In genomic region chr4:78058591-78059523, GRCh38 we compare ENCODE assay signal across 8 cellular contexts. TPM values are rescaled to one million over a fixed set of nuclear protein-coding genes. Genes with fewer than 3 reads are reported as not detected.
DNase-seq lines count a peak whose midpoint lies in the region; ATAC-seq, FAIRE-seq and TF ChIP-seq lines count a peak whose summit lies in the region.

No MANE protein-coding gene starts in this region.

- TF ChIP-seq CTCF in A549 (IDR thresholded peaks at IDR 0.05) (no peak), GM10266 (IDR thresholded peaks at IDR 0.05; ENCODE audit: control insufficient read depth, insufficient read depth, low read depth, missing control alignments) (no peak), OCI-LY1 (IDR thresholded peaks at IDR 0.05; ENCODE audit: low read length) (no peak), cardiac fibroblast (IDR thresholded peaks at IDR 0.05; ENCODE audit: low read depth, low read length) (no peak), keratinocyte (optimal IDR thresholded peaks at IDR 0.05 in 1 of 3, IDR thresholded peaks at IDR 0.05 in 1 of 3, conservative IDR thresholded peaks at IDR 0.05 in 1 of 3; ENCODE audit: extremely low read depth in 1 of 3, insufficient read depth in 2 of 3, low read length in 3 of 3) (no peak), spleen (IDR thresholded peaks at IDR 0.05 in 8 of 11, conservative IDR thresholded peaks at IDR 0.05 in 3 of 11) (no peak)

- no peaks in the 10 kb centered on the region for H3K9me1 ChIP-seq in keratinocyte (ENCODE audit: control insufficient read depth, extremely low read depth, insufficient read depth, low read length)

- H3K4me2 ChIP-seq in A549 (peak overlapping the region; percentile 96), OCI-LY1 (ENCODE audit: low read length) (peak overlapping the region; percentile 91; the same call in 1 of the 2 replicates), keratinocyte (ENCODE audit: control insufficient read depth, extremely low read depth, insufficient read depth, low read depth, low read length) (peak overlapping the region; percentile 91)

- no peak for TF ChIP-seq EP300 in A549 (IDR thresholded peaks at IDR 0.05)

- H3K27ac ChIP-seq in A549 (peak overlapping the region; percentile 86 to 95), OCI-LY1 (ENCODE audit: low read depth, low read length, poor library complexity, severe bottlenecking) (no peak overlapping the region), keratinocyte (ENCODE audit: control insufficient read depth, insufficient read depth, low read length) (peak overlapping the region; percentile 69), spleen (peak overlapping the region in 1 of 8 donors; percentile 23)

- H4K20me1 ChIP-seq in OCI-LY1 (ENCODE audit: insufficient read depth, low read length) (no peaks in the 10 kb centered on the region), keratinocyte (ENCODE audit: control insufficient read depth, extremely low read depth, insufficient read depth, low read length) (no peaks in the 10 kb centered on the region)

- DNase-seq in A549 (ENCODE audit: low read depth in 1 of 2, low spot score in 1 of 2) (peak; percentile 33 to 42), GM10266 (ENCODE audit: extremely low spot score) (peak; percentile 32), cardiac fibroblast (ENCODE audit: low read depth in 2 of 2) (peak; percentile 22 to 55), keratinocyte (ENCODE audit: low read depth, low spot score) (no peak), spleen (peak; percentile 74)

- POLR2A ChIA-PET in A549 (lab: Yijun Ruan, JAX): interaction anchor here (0.7 kb wide), 1 partner anchor 510 kb away, joined by 6 read pairs; no protein-coding TSS in a partner anchor

- H3K4me1 ChIP-seq in A549: 0 out of 3 replicates have a peak, but pooled peaks cover 4% of the 10 kb centered on the region
- H3K4me1 ChIP-seq in OCI-LY1 (ENCODE audit: insufficient read depth, low read length, severe bottlenecking): peaks cover 21% of the 10 kb centered on the region
- H3K4me1 ChIP-seq in keratinocyte (ENCODE audit: control insufficient read depth, extremely low read depth, insufficient read depth, low read length): peaks cover 22% of the 10 kb centered on the region
- H3K4me1 ChIP-seq in spleen: peaks cover 12 to 42% (median 35%) of the 10 kb centered on the region in 6 donors

- CTCF ChIA-PET in A549 (lab: Yijun Ruan, JAX): interaction anchor here (0.5 to 2.7 kb wide), 36 partner anchors 9 to 798 kb away, joined by 3 to 31 read pairs (median 3); no protein-coding TSS in a partner anchor

- TF ChIP-seq RAD21 in A549 (conservative IDR thresholded peaks at IDR 0.05 in 1 of 2, IDR thresholded peaks at IDR 0.05 in 1 of 2): no peak

- dilution Hi-C loops in keratinocyte (cut with MboI; ENCODE audit: extremely low pct_ligation_motif_present, low sequenced_read_pairs): no loop called here

- no peak for TF ChIP-seq POLR2A in A549 (IDR thresholded peaks at IDR 0.05; ENCODE audit: low read length)
- no peak for TF ChIP-seq POLR2A in spleen (IDR thresholded peaks at IDR 0.05)

- H3K4me3 ChIP-seq in A549 (peak overlapping the region; percentile 94), OCI-LY1 (ENCODE audit: low read depth, low read length, poor library complexity, severe bottlenecking) (peak overlapping the region; percentile 61), cardiac fibroblast (replicated peaks in 1 of 2; ENCODE audit: low read depth in 2 of 2, low read length in 2 of 2) (peak overlapping the region; percentile 52 to 83), keratinocyte (ENCODE audit: control insufficient read depth in 2 of 3, extremely low read depth in 1 of 3, insufficient read depth in 2 of 3, low read depth in 1 of 3, low read length in 3 of 3) (peak overlapping the region; percentile 74 to 88 (median 85)), spleen (peak overlapping the region; percentile 50 to 78 (median 60))

- peak; percentile 20 to 48; a peak in 5 of 6 replicates for ATAC-seq in A549
- no peak for ATAC-seq in HG02970 (IDR thresholded peaks at IDR 0.05; ENCODE audit: low FRiP score, unreplicated experiment)
- ATAC-seq in GM19397 (IDR thresholded peaks at IDR 0.05; ENCODE audit: unreplicated experiment): no peak

- WGBS in A549 (ENCODE audit: missing lambda C conversion rate): 3% methylated on average over 25 of the region's 54 CpGs
- WGBS in spleen, 5 donors: 1% methylated on average over 51 to 54 of the region's 54 CpGs

- FAIRE-seq in A549 (lab: Jason Lieb, UNC): no peak
- no peak for FAIRE-seq in keratinocyte (lab: Jason Lieb, UNC)

- intact Hi-C loops in spleen (cut with DNase I; ENCODE audit: low total_unique reads): no loop called here

- H3K79me2 ChIP-seq in OCI-LY1 (ENCODE audit: insufficient read depth, low read length): no peaks in the 10 kb centered on the region
- no peaks in the 10 kb centered on the region for H3K79me2 ChIP-seq in keratinocyte (ENCODE audit: control insufficient read depth, insufficient read depth, low read length)

- no peak overlapping the region for H2AFZ ChIP-seq in OCI-LY1 (ENCODE audit: low read length)
- H2AFZ ChIP-seq in keratinocyte (ENCODE audit: control insufficient read depth, low read length): peak overlapping the region; percentile 94

- H3K9ac ChIP-seq in OCI-LY1 (ENCODE audit: low read length) (no peak overlapping the region), keratinocyte (ENCODE audit: control insufficient read depth, extremely low read depth, insufficient read depth, low read length) (peak overlapping the region; percentile 84)

- H3F3A ChIP-seq in OCI-LY1 (ENCODE audit: insufficient read depth, low read length): no peaks in the 10 kb centered on the region

- no peaks in the 10 kb centered on the region for H3K9me3 ChIP-seq in A549
- no peaks in the 10 kb centered on the region for H3K9me3 ChIP-seq in OCI-LY1 (ENCODE audit: low read length)
- H3K9me3 ChIP-seq in keratinocyte (ENCODE audit: control insufficient read depth, low read depth, low read length): no peaks in the 10 kb centered on the region
- H3K9me3 ChIP-seq in spleen: no peaks in the 10 kb centered on the region

- H3K9me2 ChIP-seq in OCI-LY1 (ENCODE audit: low read depth, low read length): no peaks in the 10 kb centered on the region

- H3K27me3 ChIP-seq in OCI-LY1 (ENCODE audit: insufficient read depth, low read length) (no peaks in the 10 kb centered on the region), keratinocyte (ENCODE audit: control insufficient read depth, extremely low read depth, insufficient read depth, low read length) (no peaks in the 10 kb centered on the region), spleen (replicated peaks in 1 of 7) (peaks cover 0 to 81% (median 26%) of the 10 kb centered on the region in 7 donors)

- no peaks in the 10 kb centered on the region for H3K36me3 ChIP-seq in OCI-LY1 (ENCODE audit: insufficient read depth, low read length)
- no peaks in the 10 kb centered on the region for H3K36me3 ChIP-seq in keratinocyte (ENCODE audit: control insufficient read depth in 2 of 2, extremely low read depth in 1 of 2, insufficient read depth in 2 of 2, low read length in 2 of 2)
- no peaks in the 10 kb centered on the region for H3K36me3 ChIP-seq in spleen

TF ChIP-seq in A549, 52 proteins besides CTCF, POLR2A, EP300 and RAD21 (continues in another document):
- TF ChIP-seq CHD2 (IDR thresholded peaks at IDR 0.05; ENCODE audit: low read length, partially characterized antibody) (no peak), CEBPB (IDR thresholded peaks at IDR 0.05) (no peak), JUNB (IDR thresholded peaks at IDR 0.05) (no peak), KDM1A (IDR thresholded peaks at IDR 0.05; ENCODE audit: low read depth) (no peak), GATA3 (IDR thresholded peaks at IDR 0.05; ENCODE audit: borderline replicate concordance) (no peak), CHD4 (IDR thresholded peaks at IDR 0.05; ENCODE audit: borderline replicate concordance) (no peak), PHF8 (IDR thresholded peaks at IDR 0.05; ENCODE audit: borderline replicate concordance, low read depth) (no peak), EHMT2 (IDR thresholded peaks at IDR 0.05; ENCODE audit: low read depth) (no peak), HDAC2 (IDR thresholded peaks at IDR 0.05) (no peak), BHLHE40 (IDR thresholded peaks at IDR 0.05; ENCODE audit: low read depth, low read length) (no peak), HOXA7 (CRISPR knock-in tag; IDR thresholded peaks at IDR 0.05) (no peak), MYC (IDR thresholded peaks at IDR 0.05; ENCODE audit: borderline replicate concordance, low read length) (no peak), TP53 (CRISPR knock-in tag; IDR thresholded peaks at IDR 0.05) (no peak), FOXS1 (CRISPR knock-in tag; IDR thresholded peaks at IDR 0.05) (no peak), HOXB13 (CRISPR knock-in tag; IDR thresholded peaks at IDR 0.05; ENCODE audit: low read depth) (no peak), MAFK (IDR thresholded peaks at IDR 0.05; ENCODE audit: partially characterized antibody) (no peak), NFE2L2 (conservative IDR thresholded peaks at IDR 0.05; ENCODE audit: low read length) (no peak), KDM5A (IDR thresholded peaks at IDR 0.05) (no peak)
- TF ChIP-seq, protein P1, sequence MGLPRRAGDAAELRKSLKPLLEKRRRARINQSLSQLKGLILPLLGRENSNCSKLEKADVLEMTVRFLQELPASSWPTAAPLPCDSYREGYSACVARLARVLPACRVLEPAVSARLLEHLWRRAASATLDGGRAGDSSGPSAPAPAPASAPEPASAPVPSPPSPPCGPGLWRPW (IDR thresholded peaks at IDR 0.05): no peak

RNA-seq across cellular contexts. Expression of gene FRAS1, which starts 1.7 kb away (rescaled TPM):
- polyA plus RNA-seq in A549 (2011; rRNA removed): 5.8 and 8.8 TPM in 2 replicates
- polyA plus RNA-seq in A549 (2012; cell fraction: cytosol; rRNA removed): 0.90 and 0.98 TPM in 2 replicates
- polyA plus RNA-seq in A549 (2012; cell fraction: nucleus; rRNA removed): 3.2 and 3.8 TPM in 2 replicates
- polyA plus RNA-seq in A549 (2017; fragmentation: RNase III; extraction: RNeasy Plus Mini Kit Qiagen cat#74134 plus additional on column Dnase treatment): 2.3 to 3.0 TPM (median 2.8 TPM) in 3 replicates
- 32.5 and 33.8 TPM in 2 replicates for polyA minus RNA-seq in A549 (2011; rRNA and poly(A)+ RNA removed)
- 3.4 to 4.1 TPM (median 3.5 TPM) in 3 replicates for polyA plus RNA-seq in keratinocyte
- 1.3 TPM for polyA plus RNA-seq in keratinocyte (2011; ENCODE audit: low read depth)
- 0.94 and 1.2 TPM in 2 replicates for polyA plus RNA-seq in keratinocyte (2011; cell fraction: cytosol; rRNA removed)
- 13.6 and 14.3 TPM in 2 replicates for polyA plus RNA-seq in keratinocyte (2011; cell fraction: nucleus; rRNA removed)
- polyA plus RNA-seq in keratinocyte (2012; ENCODE audit: low replicate concordance): 2.0 and 3.7 TPM in 2 replicates
- polyA minus RNA-seq in keratinocyte: 18.7 to 41.6 TPM (median 23.4 TPM) in 3 replicates
- polyA minus RNA-seq in keratinocyte (2011; cell fraction: cytosol; rRNA and poly(A)+ RNA removed): 10.4 TPM
- 43.4 and 58.3 TPM in 2 replicates for polyA minus RNA-seq in keratinocyte (2011; cell fraction: nucleus; rRNA and poly(A)+ RNA removed)
- total RNA-seq in spleen: 1 to 10 TPM in 6 of 7 donors, under 1 TPM in 1; 0.88 to 3.0 (median 1.4) TPM
- polyA plus RNA-seq in spleen: under 1 TPM; 0.10 to 0.15 (median 0.12) TPM

Comparison
In these comparisons a context has a peak if more than half of its experiments do, and no peak if none do; other contexts are left out.
1. ATAC-seq: peak in A549 (2 of 2); none in HG02970 (single experiment) and GM19397 (single experiment).
2. Peak in every context shown above with its lines, with median percentiles within 50 percentile points of each other: H3K4me2 ChIP-seq and H3K4me3 ChIP-seq.